Comparison of ENCODE assay signal across 8 cellular contexts in genomic region chr1:11272842-11273594, GRCh38. TPM values are rescaled to one million over a fixed set of nuclear protein-coding genes. Genes with fewer than 3 reads are reported as not detected.
DNase-seq lines count a peak whose midpoint lies in the region; ATAC-seq and TF ChIP-seq lines count a peak whose summit lies in the region.

A gene with protein sequence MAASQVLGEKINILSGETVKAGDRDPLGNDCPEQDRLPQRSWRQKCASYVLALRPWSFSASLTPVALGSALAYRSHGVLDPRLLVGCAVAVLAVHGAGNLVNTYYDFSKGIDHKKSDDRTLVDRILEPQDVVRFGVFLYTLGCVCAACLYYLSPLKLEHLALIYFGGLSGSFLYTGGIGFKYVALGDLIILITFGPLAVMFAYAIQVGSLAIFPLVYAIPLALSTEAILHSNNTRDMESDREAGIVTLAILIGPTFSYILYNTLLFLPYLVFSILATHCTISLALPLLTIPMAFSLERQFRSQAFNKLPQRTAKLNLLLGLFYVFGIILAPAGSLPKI (plus strand): TSS chr1:11273198. CDS start chr1:11273532, 334 bp downstream.

- intact Hi-C loops in mammary epithelial cell (cut with micrococcal nuclease) = loop anchor here (1.0 kb wide), 1 partner anchor 11 kb away; the partner anchor contains the start of gene MTOR

- H3K27ac ChIP-seq in mammary epithelial cell (ENCODE audit: insufficient read depth, low read depth, low read length) = peak within 1 kb of the TSS; percentile 53

- peak within 1 kb of the TSS; percentile 90 to 93 (median 91) for H3K4me3 Mint-ChIP-seq in immature natural killer cell

- no TSS peak for BruUV-seq in mammary epithelial cell (replicated peaks; lab: Mats Ljungman, UMichigan)

- in situ Hi-C loops in mammary epithelial cell (cut with MboI; ENCODE audit: low sequenced_read_pairs in 2 of 2) = no loop called here

- H3K27ac Mint-ChIP-seq in immature natural killer cell = peak within 1 kb of the TSS; percentile 84 to 96 (median 94)

- H3K27me3 ChIP-seq in mammary epithelial cell (ENCODE audit: insufficient read depth, low read length) = no peaks in the 10 kb centered on the region

- peak within 1 kb of the TSS; percentile 82 for H3K4me2 ChIP-seq in mammary epithelial cell (ENCODE audit: insufficient read depth, low read depth, low read length)

- H2AFZ ChIP-seq in mammary epithelial cell (ENCODE audit: low read depth, low read length) = peak within 1 kb of the TSS; percentile 94

- no peaks in the 10 kb centered on the region for H3K9me3 Mint-ChIP-seq in immature natural killer cell

- H3K9me3 ChIP-seq in mammary epithelial cell (replicated peaks; ENCODE audit: insufficient read depth, low read length) = no peaks in the 10 kb centered on the region

- peaks cover 0 to 7% (median 5%) of the 10 kb centered on the region in 3 donors for H3K36me3 Mint-ChIP-seq in immature natural killer cell

- DNase-seq in AG04449 (ENCODE audit: low read depth, low spot score) (no peak), NCI-H2196 (lab: John Stamatoyannopoulos, UW; ENCODE audit: unreplicated experiment) (peak; percentile 87), mammary epithelial cell (peak; percentile 85), immature natural killer cell (peak; percentile 78 to 85 (median 84)), smooth muscle cell of the brain vasculature (ENCODE audit: low read depth, low spot score) (peak; percentile 62)

- H3K9ac ChIP-seq in mammary epithelial cell (ENCODE audit: insufficient read depth, low read length) = peak within 1 kb of the TSS; percentile 82

- dilution Hi-C loops in mammary epithelial cell (cut with HindIII; ENCODE audit: low sequenced_read_pairs) = no loop called here

- peaks cover 32% of the 10 kb centered on the region for H3K79me2 ChIP-seq in mammary epithelial cell (ENCODE audit: insufficient read depth, low read length)

- H3K4me3 ChIP-seq in AG04449 (ENCODE audit: low read depth, low read length) (peak within 1 kb of the TSS; percentile 89), WI38 (ENCODE audit: low read depth, low read length) (peak within 1 kb of the TSS; percentile 76), mammary epithelial cell (replicated peaks in 1 of 3; ENCODE audit: insufficient read depth in 1 of 3, low read depth in 2 of 3, low read length in 3 of 3) (peak within 1 kb of the TSS; percentile 57 to 99 (median 74))

- POLR2A ChIA-PET in AG04449 (lab: Yijun Ruan, JAX) = interaction anchor here (0.8 kb wide), 1 partner anchor 10 kb away, joined by 4 read pairs; the partner anchor contains the start of gene MTOR

- peaks cover 1 to 7% (median 3%) of the 10 kb centered on the region in 3 donors for H3K27me3 Mint-ChIP-seq in immature natural killer cell (ENCODE audit: low read depth in 3 of 3)

- ATAC-seq in GM18867 (IDR thresholded peaks at IDR 0.05; ENCODE audit: unreplicated experiment) (peak; percentile 80), HG03095 (IDR thresholded peaks at IDR 0.05; ENCODE audit: unreplicated experiment) (peak; percentile 75)

- H3K4me1 Mint-ChIP-seq in immature natural killer cell = peaks cover 27 to 39% of the 10 kb centered on the region in 2 donors

- CTCF ChIA-PET in AG04449 (lab: Yijun Ruan, JAX) = interaction anchor here (0.7 to 1.8 kb wide), 4 partner anchors 10 to 369 kb away, joined by 3 to 9 read pairs (median 4); partner anchors contain the start of gene MTOR
- CTCF ChIA-PET in mammary epithelial cell (lab: Charles Lee; ENCODE audit: low non-redundant PET) = interaction anchor here (0.6 kb wide), 1 partner anchor 19 kb away, joined by 4 read pairs; no protein-coding TSS in a partner anchor

- 13% methylated on average over 4 of the region's 64 CpGs for WGBS in mammary epithelial cell (ENCODE audit: low coverage, missing lambda C conversion rate)

- no peaks in the 10 kb centered on the region for H3K36me3 ChIP-seq in mammary epithelial cell (ENCODE audit: insufficient read depth, low read length)

- no peak for TF ChIP-seq CTCF in AG04449 (IDR thresholded peaks at IDR 0.05; ENCODE audit: insufficient read depth, low read length, missing control alignments)
- no peak for TF ChIP-seq CTCF in WI38 (IDR thresholded peaks at IDR 0.05; ENCODE audit: low read depth, low read length)
- TF ChIP-seq CTCF in mammary epithelial cell (conservative IDR thresholded peaks at IDR 0.05 in 1 of 2, IDR thresholded peaks at IDR 0.05 in 1 of 2; ENCODE audit: extremely low read depth in 1 of 2, insufficient read depth in 1 of 2, low read depth in 1 of 2, low read length in 2 of 2) = peak in 1 of 2 donors; percentile 42

- peaks cover 9% of the 10 kb centered on the region for H3K4me1 ChIP-seq in mammary epithelial cell (ENCODE audit: insufficient read depth, low read length)

- H4K20me1 ChIP-seq in mammary epithelial cell (ENCODE audit: insufficient read depth, low read length) = no peaks in the 10 kb centered on the region

RNA-seq across cellular contexts. Expression of the gene that starts here (rescaled TPM):
- total RNA-seq in mammary epithelial cell = 10 to 100 TPM in 1 of 2 donors, 1 to 10 TPM in 1; 9.0 to 14.5 TPM
- 16.5 TPM for polyA plus RNA-seq in mammary epithelial cell
- 27.1 TPM for polyA minus RNA-seq in mammary epithelial cell
- polyA plus RNA-seq in immature natural killer cell = 10 to 100 TPM; 17.9 to 29.6 (median 28.5) TPM
